In genomic region chr22:20137671-20138416, GRCh38 we compare ENCODE assay signal across 15 cellular contexts. TPM values are rescaled to one million over a fixed set of nuclear protein-coding genes. Genes with fewer than 3 reads are reported as not detected.
DNase-seq lines count a peak whose midpoint lies in the region; ATAC-seq and TF ChIP-seq lines count a peak whose summit lies in the region.
"Had no signal": no experiment of that assay in that cellular context is flagged by ENCODE, and none has a peak within 500 bp of the region (broad histone marks: within the 10 kb centered on the region; RNA-seq: fewer than 3 reads in every experiment).

No MANE protein-coding gene starts in this region.

- H3K4me3 ChIP-seq in left lung, result no peak overlapping the region
- H3K4me3 ChIP-seq: upper lobe of left lung had no signal

- H3K27ac ChIP-seq in left lung, result no peak overlapping the region
- H3K27ac ChIP-seq: upper lobe of left lung had no signal

- H3K4me1 Mint-ChIP-seq in activated T-helper 17 cell treated with anti-CD3 and anti-CD28 coated beads, Interleukin-2, amount 50 U/mL, for 72 hours, result no peaks in the 10 kb centered on the region
- peaks cover 18% of the 10 kb centered on the region for H3K4me1 Mint-ChIP-seq in CD14-positive monocyte

- intact Hi-C loops in cardiac septum (cut with DNase I), result no loop called here
- intact Hi-C loops in CD14-positive monocyte (cut with micrococcal nuclease), result no loop called here
- intact Hi-C loops in left lung (cut with DNase I), result no loop called here

- H3K4me3 Mint-ChIP-seq in activated T-helper 17 cell treated with anti-CD3 and anti-CD28 coated beads, Interleukin-2, amount 50 U/mL, for 72 hours, result no peak overlapping the region
- H3K4me3 Mint-ChIP-seq in CD14-positive monocyte, result no peak overlapping the region
- H3K4me3 Mint-ChIP-seq: T-cell had no signal

- no peak for ATAC-seq in activated T-helper 17 cell treated with anti-CD3 and anti-CD28 coated beads, Interleukin-2, amount 50 U/mL, for 72 hours (replicated peaks)
- no peak for ATAC-seq in left lung
- no peak for ATAC-seq in HG02973 (IDR thresholded peaks at IDR 0.05; ENCODE audit: unreplicated experiment)
- ATAC-seq: T-cell had no signal

- H3K4me1 ChIP-seq in left lung, result peaks cover 12 to 41% of the 10 kb centered on the region in 2 donors

- TF ChIP-seq CTCF in CD14-positive monocyte (IDR thresholded peaks at IDR 0.05) (no peak), left lung (IDR thresholded peaks at IDR 0.05) (no peak)

- H3K27ac Mint-ChIP-seq in activated T-helper 17 cell treated with anti-CD3 and anti-CD28 coated beads, Interleukin-2, amount 50 U/mL, for 72 hours, result peak overlapping the region; percentile 52
- peak overlapping the region in 1 of 7 donors; percentile 27 for H3K27ac Mint-ChIP-seq in CD14-positive monocyte

- no peaks in the 10 kb centered on the region for H3K9me3 Mint-ChIP-seq in activated T-helper 17 cell treated with anti-CD3 and anti-CD28 coated beads, Interleukin-2, amount 50 U/mL, for 72 hours
- no peaks in the 10 kb centered on the region for H3K9me3 Mint-ChIP-seq in CD14-positive monocyte
- H3K9me3 Mint-ChIP-seq: T-cell had no signal

- H3K27me3 Mint-ChIP-seq in activated T-helper 17 cell treated with anti-CD3 and anti-CD28 coated beads, Interleukin-2, amount 50 U/mL, for 72 hours, result no peaks in the 10 kb centered on the region
- H3K27me3 Mint-ChIP-seq in CD14-positive monocyte (ENCODE audit: low read depth in 3 of 3), result peaks cover 0 to 2% (median 0%) of the 10 kb centered on the region in 3 donors
- H3K27me3 Mint-ChIP-seq: T-cell had no signal

- peak; percentile 50 for DNase-seq in Ammon's horn (ENCODE audit: low spot score)
- DNase-seq in cardiac septum (ENCODE audit: low spot score), result peak; percentile 86
- DNase-seq in occipital lobe (lab: John Stamatoyannopoulos, UW), result peak; percentile 69
- DNase-seq in CD14-positive monocyte (ENCODE audit: low spot score), result no peak
- no peak for DNase-seq in left lung
- no peak for DNase-seq in EL
- DNase-seq: activated CD4-positive, alpha-beta T cell treated with anti-CD3 and anti-CD28 coated beads for 1 hour; NCI-H226; stimulated activated CD4-positive, alpha-beta T cell treated with anti-CD3 and anti-CD28 coated beads, Interleukin-12 subunit alpha, Interleukin-12 subunit beta, amount 100 ng/mL, for 4 hours; T-cell had no signal

- no peaks in the 10 kb centered on the region for H3K36me3 Mint-ChIP-seq in activated T-helper 17 cell treated with anti-CD3 and anti-CD28 coated beads, Interleukin-2, amount 50 U/mL, for 72 hours (ENCODE audit: low read depth)
- H3K36me3 Mint-ChIP-seq in CD14-positive monocyte, result peaks cover 9 to 12% of the 10 kb centered on the region in 2 donors
- H3K36me3 Mint-ChIP-seq: T-cell had no signal

- no peaks in the 10 kb centered on the region for H3K27me3 ChIP-seq in left lung
- H3K27me3 ChIP-seq: upper lobe of left lung had no signal

- peaks cover 0 to 30% of the 10 kb centered on the region in 2 donors for H3K36me3 ChIP-seq in left lung

- no peaks in the 10 kb centered on the region for H3K9me3 ChIP-seq in left lung
- H3K9me3 ChIP-seq: upper lobe of left lung had no signal

RNA-seq across cellular contexts. Expression of gene ZDHHC8, which starts 6.2 kb away (rescaled TPM):
- total RNA-seq in activated T-helper 17 cell treated with anti-CD3 and anti-CD28 coated beads, Interleukin-2, amount 50 U/mL, for 72 hours, result 10 to 100 TPM; 23.4 to 59.7 TPM
- total RNA-seq in cardiac septum (43.4 TPM), occipital lobe (3.3 TPM), left lung (10 to 100 TPM; 63.0 to 81.8 TPM)
- polyA plus RNA-seq in CD14-positive monocyte, result 1 to 10 TPM in 1 of 2 donors, under 1 TPM in 1; 0.73 to 1.1 TPM

RNA-seq across cellular contexts. Expression of gene CCDC188, which starts 13.0 kb away (rescaled TPM):
- total RNA-seq in activated T-helper 17 cell treated with anti-CD3 and anti-CD28 coated beads, Interleukin-2, amount 50 U/mL, for 72 hours, result under 1 TPM; 0.32 to 0.77 TPM
- total RNA-seq in cardiac septum (0.67 TPM), occipital lobe (not detected), left lung (1 to 10 TPM; 1.1 to 1.4 TPM)
- not detected for polyA plus RNA-seq in CD14-positive monocyte
- total RNA-seq: OCI-LY7 had no signal
- polyA plus RNA-seq: neural cell had no signal

RNA-seq across cellular contexts. Expression of gene TRMT2A, which starts 20.8 kb away (rescaled TPM):
- 100 to 1,000 TPM in 1 of 2 donors, 10 to 100 TPM in 1; 71.7 to 110 TPM for total RNA-seq in activated T-helper 17 cell treated with anti-CD3 and anti-CD28 coated beads, Interleukin-2, amount 50 U/mL, for 72 hours
- 24.0 TPM for total RNA-seq in cardiac septum
- total RNA-seq in occipital lobe, result 25.9 TPM
- 10 to 100 TPM; 20.1 to 23.5 TPM for polyA plus RNA-seq in CD14-positive monocyte
- total RNA-seq in left lung, result 10 to 100 TPM; 40.9 to 60.4 TPM

RNA-seq across cellular contexts. Expression of gene RANBP1, which starts 21.9 kb away (rescaled TPM):
- 100 to 1,000 TPM; 187 to 421 TPM for total RNA-seq in activated T-helper 17 cell treated with anti-CD3 and anti-CD28 coated beads, Interleukin-2, amount 50 U/mL, for 72 hours
- 45.9 TPM for total RNA-seq in cardiac septum
- total RNA-seq in occipital lobe, result 90.6 TPM
- polyA plus RNA-seq in CD14-positive monocyte, result 10 to 100 TPM; 45.0 to 47.4 TPM
- total RNA-seq in left lung, result 100 to 1,000 TPM in 1 of 2 donors, 10 to 100 TPM in 1; 63.7 to 111 TPM

RNA-seq across cellular contexts. Expression of gene DGCR8, which starts 57.8 kb away (rescaled TPM):
- 10 to 100 TPM; 42.8 to 43.2 TPM for total RNA-seq in activated T-helper 17 cell treated with anti-CD3 and anti-CD28 coated beads, Interleukin-2, amount 50 U/mL, for 72 hours
- total RNA-seq in cardiac septum (19.1 TPM), occipital lobe (37.0 TPM), left lung (10 to 100 TPM; 28.9 to 34.9 TPM)
- polyA plus RNA-seq in CD14-positive monocyte, result 1 to 10 TPM; 1.2 to 1.4 TPM

Comparison
In these comparisons a context has a peak if more than half of its experiments do, and no peak if none do; other contexts are left out.
1. DNase-seq: peak in Ammon's horn (single experiment), cardiac septum (single experiment) and occipital lobe (single experiment); none in CD14-positive monocyte (single experiment), left lung (0 of 2) and EL (single experiment).